19 cellular contexts compared by ENCODE assay signal in the genomic region with DNA sequence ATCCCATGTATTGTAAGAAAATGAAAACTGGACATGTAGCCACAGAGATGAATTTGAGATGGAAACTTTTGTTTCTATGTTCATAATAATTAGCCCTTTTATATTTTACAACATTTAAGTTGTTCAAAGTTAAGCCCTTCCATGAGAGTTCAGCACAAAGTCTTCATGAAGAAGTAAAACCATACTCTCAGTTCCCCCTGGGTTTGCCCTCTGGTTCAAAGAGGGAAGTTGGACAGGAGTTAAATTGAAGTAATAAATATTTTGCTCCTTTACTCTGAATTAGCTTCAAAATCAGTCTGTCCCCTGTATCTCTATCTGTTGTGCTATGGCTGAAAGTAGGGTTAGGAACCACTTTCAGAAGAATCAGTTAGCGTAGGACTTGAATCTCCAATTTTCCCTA.
"Had no signal": no experiment of that assay in that cellular context is flagged by ENCODE, and none has a peak within 500 bp of the region (broad histone marks: within the 10 kb centered on the region; RNA-seq: fewer than 3 reads in every experiment).

No MANE protein-coding gene starts in this region.

- H3K27me3 ChIP-seq: colonic mucosa, esophagus squamous epithelium, right atrium auricular region, tibial nerve had no signal

- H3K9me3 ChIP-seq: colonic mucosa, esophagus squamous epithelium, left ventricle myocardium inferior, right atrium auricular region had no signal

- H3K36me3 ChIP-seq: colonic mucosa, right atrium auricular region, tibial nerve had no signal

- H3K4me3 ChIP-seq: colonic mucosa, esophagus squamous epithelium, left ventricle myocardium inferior, right atrium auricular region, tibial nerve had no signal

- DNase-seq: activated CD4-positive, alpha-beta T cell treated with anti-CD3 and anti-CD28 coated beads, Interleukin-2, amount 10 ng/mL, durations not matched to agents 24 days and 14 days; activated CD4-positive, CD25-positive, alpha-beta regulatory T cell; activated CD8-positive, alpha-beta memory T cell treated with anti-CD3 and anti-CD28 coated beads for 24 hours; activated naive CD4-positive, alpha-beta T cell; activated naive CD8-positive, alpha-beta T cell treated with anti-CD3 and anti-CD28 coated beads, Interleukin-2, amount 10 ng/mL, durations not matched to agents 7 days and 5 days; central memory CD4-positive, alpha-beta T cell; colonic mucosa; esophagus squamous epithelium; glutamatergic neuron; hypothalamus; kidney; left ventricle myocardium inferior; mesenchymal stem cell; natural killer cell; stimulated activated CD4-positive, alpha-beta T cell treated with anti-CD3 and anti-CD28 coated beads, Interleukin-2, amount 100 ng/mL, for 48 hours; stimulated activated naive CD4-positive, alpha-beta T cell treated with Interleukin-2 at 50 U/mL for 16 hours; substantia nigra had no signal

- H3K4me1 ChIP-seq: colonic mucosa, esophagus squamous epithelium, right atrium auricular region had no signal

- H3K27ac ChIP-seq: colonic mucosa, esophagus squamous epithelium, left ventricle myocardium inferior, right atrium auricular region, tibial nerve had no signal
